Comparison of ENCODE assay signal across 8 cellular contexts in genomic region chr16:71883849-71884638, GRCh38. TPM values are rescaled to one million over a fixed set of nuclear protein-coding genes. Genes with fewer than 3 reads are reported as not detected.
DNase-seq lines count a peak whose midpoint lies in the region; ATAC-seq and TF ChIP-seq lines count a peak whose summit lies in the region.

TSS of gene ZNF821 (minus strand) at chr16:71884182. CDS start at chr16:71879946, 4,236 bp downstream.

- peaks cover 41 to 57% (median 47%) of the 10 kb centered on the region in 4 donors for H3K4me1 Mint-ChIP-seq in CD4-positive, alpha-beta memory T cell
- H3K4me1 Mint-ChIP-seq in activated T-cell treated with anti-CD3 and anti-CD28 coated beads, Interleukin-2, amount 50 U/mL, for 4 hours (ENCODE audit: low read depth), result peaks cover 50% of the 10 kb centered on the region
- peaks cover 28% of the 10 kb centered on the region for H3K4me1 Mint-ChIP-seq in stimulated activated effector memory CD8-positive, alpha-beta T cell treated with anti-CD3 and anti-CD28 coated beads, Interleukin-12 subunit alpha, Interleukin-12 subunit beta, amount 100 ng/mL, for 72 hours

- peak within 1 kb of the TSS; percentile 97 for H2AFZ ChIP-seq in OCI-LY3 (ENCODE audit: low read depth, low read length)

- peak within 1 kb of the TSS; percentile 93 to 99 (median 95) for H3K4me3 Mint-ChIP-seq in CD4-positive, alpha-beta memory T cell
- H3K4me3 Mint-ChIP-seq in activated T-cell treated with anti-CD3 and anti-CD28 coated beads, Interleukin-2, amount 50 U/mL, for 4 hours, result peak within 1 kb of the TSS; percentile 94
- H3K4me3 Mint-ChIP-seq in stimulated activated effector memory CD8-positive, alpha-beta T cell treated with anti-CD3 and anti-CD28 coated beads, Interleukin-12 subunit alpha, Interleukin-12 subunit beta, amount 100 ng/mL, for 72 hours, result peak within 1 kb of the TSS; percentile 99

- ATAC-seq in GM19438 (IDR thresholded peaks at IDR 0.05; ENCODE audit: low read depth, unreplicated experiment) (peak; percentile 52), esophagus mucosa (peak; percentile 77)
- ATAC-seq in activated T-cell treated with anti-CD3 and anti-CD28 coated beads, Interleukin-2, amount 50 U/mL, for 4 hours, result peak; percentile 67 to 68
- ATAC-seq in stimulated activated effector memory CD8-positive, alpha-beta T cell treated with anti-CD3 and anti-CD28 coated beads, Interleukin-12 subunit alpha, Interleukin-12 subunit beta, amount 100 ng/mL, for 72 hours, result peak; percentile 77

- POLR2A ChIA-PET in CD4-positive, alpha-beta memory T cell (lab: Charles Lee; ENCODE audit: partially characterized antibody), result interaction anchor here (0.7 to 9.7 kb wide), 16 partner anchors 8 to 319 kb away, joined by 3 to 225 read pairs (median 6); partner anchors contain the start of genes AP1G1, DHX38, IST1 and TXNL4B

- intact Hi-C loops in CD4-positive, alpha-beta memory T cell (cut with micrococcal nuclease), result loop anchor here (2.0 to 5.0 kb wide), 3 partner anchors 77 to 322 kb away; partner anchors contain the start of gene PHLPP2

- TF ChIP-seq CTCF in OCI-LY3 (IDR thresholded peaks at IDR 0.05; ENCODE audit: low read depth, low read length), result peak; percentile 37

- peaks cover 10 to 34% of the 10 kb centered on the region in 2 donors for H3K36me3 Mint-ChIP-seq in CD4-positive, alpha-beta memory T cell
- peaks cover 11% of the 10 kb centered on the region for H3K36me3 Mint-ChIP-seq in activated T-cell treated with anti-CD3 and anti-CD28 coated beads, Interleukin-2, amount 50 U/mL, for 4 hours (ENCODE audit: insufficient read depth)
- H3K36me3 Mint-ChIP-seq in stimulated activated effector memory CD8-positive, alpha-beta T cell treated with anti-CD3 and anti-CD28 coated beads, Interleukin-12 subunit alpha, Interleukin-12 subunit beta, amount 100 ng/mL, for 72 hours, result peaks cover 20% of the 10 kb centered on the region

- no peaks in the 10 kb centered on the region for H3K79me2 ChIP-seq in OCI-LY3 (ENCODE audit: low read length)

- H3K4me2 ChIP-seq in OCI-LY3 (ENCODE audit: low read length), result peak within 1 kb of the TSS; percentile 88

- CTCF ChIA-PET in CD4-positive, alpha-beta memory T cell (lab: Charles Lee; ENCODE audit: partially characterized antibody), result interaction anchor here (0.7 to 5.5 kb wide), 14 partner anchors 10 to 150 kb away, joined by 3 to 116 read pairs (median 7); partner anchors contain the start of genes AP1G1 and IST1

- peak within 1 kb of the TSS; percentile 78 for H3K27ac ChIP-seq in CD4-positive, alpha-beta memory T cell (ENCODE audit: low read depth, low read length)
- peak within 1 kb of the TSS; percentile 72 for H3K27ac ChIP-seq in OCI-LY3 (ENCODE audit: low read length)
- H3K27ac ChIP-seq in muscle layer of colon (ENCODE audit: low read depth, low read length), result peak within 1 kb of the TSS; percentile 88

- H3K9ac ChIP-seq in OCI-LY3 (ENCODE audit: low read length) (peak within 1 kb of the TSS; percentile 96), muscle layer of colon (ENCODE audit: low read length) (peak within 1 kb of the TSS; percentile 86)

- H4K20me1 ChIP-seq in OCI-LY3 (ENCODE audit: insufficient read depth, low read length), result peaks cover 7% of the 10 kb centered on the region; the same call in 1 of the 2 replicates

- H3K9me3 ChIP-seq in CD4-positive, alpha-beta memory T cell (ENCODE audit: control insufficient read depth in 1 of 2, low read length in 2 of 2), result no peaks in the 10 kb centered on the region
- H3K9me3 ChIP-seq in OCI-LY3 (ENCODE audit: insufficient read depth, low read length) (no peaks in the 10 kb centered on the region), muscle layer of colon (ENCODE audit: low read length) (no peaks in the 10 kb centered on the region)

- H3K4me1 ChIP-seq in CD4-positive, alpha-beta memory T cell (ENCODE audit: insufficient read depth, low read length), result peaks cover 48% of the 10 kb centered on the region
- H3K4me1 ChIP-seq in OCI-LY3 (ENCODE audit: low read length) (peaks cover 21% of the 10 kb centered on the region), muscle layer of colon (ENCODE audit: insufficient read depth, low read length) (peaks cover 11% of the 10 kb centered on the region)

- peak within 1 kb of the TSS; percentile 96 to 100 (median 97) for H3K27ac Mint-ChIP-seq in CD4-positive, alpha-beta memory T cell
- H3K27ac Mint-ChIP-seq in stimulated activated effector memory CD8-positive, alpha-beta T cell treated with anti-CD3 and anti-CD28 coated beads, Interleukin-12 subunit alpha, Interleukin-12 subunit beta, amount 100 ng/mL, for 72 hours, result peak within 1 kb of the TSS; percentile 97

- H3K36me3 ChIP-seq in CD4-positive, alpha-beta memory T cell (ENCODE audit: insufficient read depth, low read length), result peaks cover 5% of the 10 kb centered on the region
- H3K36me3 ChIP-seq in OCI-LY3 (replicated peaks; ENCODE audit: low read depth, low read length) (peaks cover 20% of the 10 kb centered on the region), muscle layer of colon (ENCODE audit: insufficient read depth, low read length) (peaks cover 16% of the 10 kb centered on the region)

- H3K27me3 Mint-ChIP-seq in CD4-positive, alpha-beta memory T cell, result peaks cover 0 to 3% of the 10 kb centered on the region in 2 donors
- no peaks in the 10 kb centered on the region for H3K27me3 Mint-ChIP-seq in activated T-cell treated with anti-CD3 and anti-CD28 coated beads, Interleukin-2, amount 50 U/mL, for 4 hours (ENCODE audit: low read depth)

- H3K27me3 ChIP-seq in CD4-positive, alpha-beta memory T cell (ENCODE audit: insufficient read depth, low read length), result no peaks in the 10 kb centered on the region
- H3K27me3 ChIP-seq in OCI-LY3 (ENCODE audit: low read depth, low read length), result no peaks in the 10 kb centered on the region
- no peaks in the 10 kb centered on the region for H3K27me3 ChIP-seq in muscle layer of colon (ENCODE audit: control insufficient read depth in 1 of 2, insufficient read depth in 2 of 2, low read length in 2 of 2)

- H3K4me3 ChIP-seq in CD4-positive, alpha-beta memory T cell (ENCODE audit: low read length in 2 of 2), result peak within 1 kb of the TSS; percentile 67 to 72
- H3K4me3 ChIP-seq in OCI-LY3 (ENCODE audit: low read length), result peak within 1 kb of the TSS; percentile 85
- H3K4me3 ChIP-seq in muscle layer of colon (ENCODE audit: low read depth in 1 of 2, low read length in 2 of 2), result peak within 1 kb of the TSS; percentile 90 to 93

- H3K9me3 Mint-ChIP-seq in CD4-positive, alpha-beta memory T cell, result peaks cover 0 to 3% (median 0%) of the 10 kb centered on the region in 8 donors
- no peaks in the 10 kb centered on the region for H3K9me3 Mint-ChIP-seq in activated T-cell treated with anti-CD3 and anti-CD28 coated beads, Interleukin-2, amount 50 U/mL, for 4 hours
- H3K9me3 Mint-ChIP-seq in stimulated activated effector memory CD8-positive, alpha-beta T cell treated with anti-CD3 and anti-CD28 coated beads, Interleukin-12 subunit alpha, Interleukin-12 subunit beta, amount 100 ng/mL, for 72 hours, result no peaks in the 10 kb centered on the region

- DNase-seq in CD4-positive, alpha-beta memory T cell, result peak; percentile 72 to 90 (median 79)
- peak; percentile 35 for DNase-seq in HS-27A (ENCODE audit: low read depth)
- DNase-seq in activated T-cell treated with anti-CD3 and anti-CD28 coated beads, Interleukin-2, amount 50 U/mL, for 4 hours, result peak; percentile 63
- DNase-seq in stimulated activated effector memory CD8-positive, alpha-beta T cell treated with anti-CD3 and anti-CD28 coated beads, Interleukin-12 subunit alpha, Interleukin-12 subunit beta, amount 100 ng/mL, for 72 hours (ENCODE audit: low spot score in 2 of 2), result peak; percentile 67 to 86

RNA-seq across cellular contexts. Expression of gene ZNF821, which starts in this region (rescaled TPM):
- 1 to 10 TPM; 8.0 to 9.7 TPM for total RNA-seq in CD4-positive, alpha-beta memory T cell
- 10 to 100 TPM in 1 of 2 donors, 1 to 10 TPM in 1; 9.7 to 10.4 TPM for polyA plus RNA-seq in CD4-positive, alpha-beta memory T cell
- 1 to 10 TPM; 3.4 to 6.5 (median 4.1) TPM for total RNA-seq in activated T-cell treated with anti-CD3 and anti-CD28 coated beads, Interleukin-2, amount 50 U/mL, for 4 hours
- 4.7 TPM for total RNA-seq in esophagus mucosa

Comparison
In these comparisons a context has a peak if more than half of its experiments do, and no peak if none do; other contexts are left out.
1. Peak in every context shown above with its lines: DNase-seq, ATAC-seq, H3K4me3 ChIP-seq and H3K27ac ChIP-seq.